Comparison of ENCODE assay signal across 18 cellular contexts in the genomic region with DNA sequence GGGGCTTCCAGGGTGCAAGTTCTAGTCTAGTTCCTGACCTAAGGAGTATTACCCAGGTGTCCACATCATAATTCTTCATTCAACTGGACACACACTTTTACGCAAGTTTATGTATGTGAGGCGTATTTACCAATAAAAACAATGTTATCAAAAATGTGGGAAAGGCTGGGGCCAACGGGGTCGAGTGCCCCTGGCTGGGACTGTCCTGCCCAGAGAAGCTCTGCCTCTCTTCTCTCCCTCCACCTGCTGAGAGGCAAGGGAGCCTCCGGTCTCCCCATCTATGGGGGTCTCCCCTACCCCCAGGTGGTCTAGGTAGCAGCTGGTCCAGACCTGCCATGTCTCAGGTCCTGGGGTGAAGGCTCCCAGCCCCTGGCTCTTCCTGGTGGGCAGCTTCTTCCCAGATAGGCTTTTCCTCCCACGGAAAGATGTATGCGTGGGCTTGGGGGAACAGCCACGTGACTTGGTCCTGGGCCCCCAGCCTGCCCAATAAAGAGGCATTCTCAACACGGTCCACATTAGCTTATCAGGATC.
"Had no signal": no experiment of that assay in that cellular context is flagged by ENCODE, and none has a peak within 500 bp of the region (broad histone marks: within the 10 kb centered on the region; RNA-seq: fewer than 3 reads in every experiment).

No MANE protein-coding gene starts in this region.

- H3K36me3 Mint-ChIP-seq: stimulated activated memory B cell treated with anti-CD40 and anti-IgM and Interleukin-4, amounts not matched to agents 10 μg/mL and 1 μg/mL and 100 μg/mL, for 72 hours had no signal

- DNase-seq: activated CD4-positive, alpha-beta T cell treated with anti-CD3 and anti-CD28 coated beads for 1 hour; activated CD8-positive, alpha-beta T cell treated with anti-CD3 and anti-CD28 coated beads for 36 hours; activated naive CD4-positive, alpha-beta T cell; aorta; effector CD8-positive, alpha-beta T cell; gastrocnemius medialis; kidney; left ventricle myocardium inferior; mesendoderm; pancreas; substantia nigra; SW 1271; T-helper 9 cell had no signal

- H3K9me3 Mint-ChIP-seq: activated CD8-positive, alpha-beta T cell treated with anti-CD3 and anti-CD28 coated beads for 36 hours; activated T-helper 1 cell treated with anti-CD3 and anti-CD28 coated beads, Interleukin-12 subunit alpha, Interleukin-12 subunit beta, Interleukin-2, Interleukin-4 antibody, amounts not matched to agents 30 ng/mL and 10 ng/mL and 1 ng/mL, durations not matched to agents 14 hours and 24 hours and 36 hours; neural crest cell; stimulated activated memory B cell treated with anti-CD40 and anti-IgM and Interleukin-4, amounts not matched to agents 10 μg/mL and 1 μg/mL and 100 μg/mL, for 72 hours had no signal

- H3K4me1 ChIP-seq: gastrocnemius medialis, pancreas had no signal

- H3K36me3 ChIP-seq: gastrocnemius medialis, left ventricle myocardium inferior, pancreas, upper lobe of left lung had no signal

- H3K4me3 Mint-ChIP-seq: activated CD8-positive, alpha-beta T cell treated with anti-CD3 and anti-CD28 coated beads for 36 hours; activated T-helper 1 cell treated with anti-CD3 and anti-CD28 coated beads, Interleukin-12 subunit alpha, Interleukin-12 subunit beta, Interleukin-2, Interleukin-4 antibody, amounts not matched to agents 30 ng/mL and 10 ng/mL and 1 ng/mL, durations not matched to agents 14 hours and 24 hours and 36 hours; neural crest cell; stimulated activated memory B cell treated with anti-CD40 and anti-IgM and Interleukin-4, amounts not matched to agents 10 μg/mL and 1 μg/mL and 100 μg/mL, for 72 hours had no signal

- ATAC-seq: activated CD8-positive, alpha-beta T cell treated with anti-CD3 and anti-CD28 coated beads for 36 hours; gastrocnemius medialis; pancreas; stimulated activated memory B cell treated with anti-CD40 and anti-IgM and Interleukin-4, amounts not matched to agents 10 μg/mL and 1 μg/mL and 100 μg/mL, for 72 hours had no signal

- H3K4me3 ChIP-seq: coronary artery, gastrocnemius medialis, left ventricle myocardium inferior, pancreas, upper lobe of left lung had no signal

- H3K27ac Mint-ChIP-seq: activated CD8-positive, alpha-beta T cell treated with anti-CD3 and anti-CD28 coated beads for 36 hours; activated T-helper 1 cell treated with anti-CD3 and anti-CD28 coated beads, Interleukin-12 subunit alpha, Interleukin-12 subunit beta, Interleukin-2, Interleukin-4 antibody, amounts not matched to agents 30 ng/mL and 10 ng/mL and 1 ng/mL, durations not matched to agents 14 hours and 24 hours and 36 hours; stimulated activated memory B cell treated with anti-CD40 and anti-IgM and Interleukin-4, amounts not matched to agents 10 μg/mL and 1 μg/mL and 100 μg/mL, for 72 hours had no signal

- FAIRE-seq: kidney, pancreas had no signal

- H3K27me3 ChIP-seq: pancreas, upper lobe of left lung had no signal

- H3K27ac ChIP-seq: coronary artery, gastrocnemius medialis, left ventricle myocardium inferior, pancreas, upper lobe of left lung had no signal

- H3K9me3 ChIP-seq: gastrocnemius medialis, left ventricle myocardium inferior, pancreas, upper lobe of left lung had no signal
